Comparison of ENCODE assay signal across 19 cellular contexts in the genomic region with DNA sequence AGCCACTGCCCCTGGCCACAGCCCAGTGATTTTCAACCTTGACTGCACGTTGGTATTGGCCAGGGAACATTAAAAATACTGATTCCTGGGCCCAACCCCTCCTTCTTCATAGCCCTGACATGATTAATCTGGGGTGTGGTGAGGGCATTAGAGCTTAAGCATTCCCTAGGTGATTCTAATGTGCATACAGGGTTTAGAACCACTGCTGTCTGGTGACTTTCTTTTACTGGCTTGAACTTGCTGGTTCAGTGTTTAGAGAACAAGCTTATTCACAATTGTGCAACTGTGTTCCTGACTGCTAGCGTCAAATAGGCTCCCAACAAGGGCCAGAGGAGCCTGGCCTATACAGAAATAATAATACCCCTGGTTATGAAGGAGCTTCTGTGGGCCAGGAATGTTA.
DNase-seq lines count a peak whose midpoint lies in the region; ATAC-seq, FAIRE-seq and TF ChIP-seq lines count a peak whose summit lies in the region.
"Had no signal": no experiment of that assay in that cellular context is flagged by ENCODE, and none has a peak within 500 bp of the region (broad histone marks: within the 10 kb centered on the region; RNA-seq: fewer than 3 reads in every experiment).

No MANE protein-coding gene starts in this region.

- H3K4me3 ChIP-seq in gastroesophageal sphincter = no peak overlapping the region
- H3K4me3 ChIP-seq: HAP-1 had no signal

- DNase-seq in HTR-8/SVneo (ENCODE audit: insufficient read length, low spot score) (no peak), amniotic epithelial cell (ENCODE audit: low read depth) (peak; percentile 50), epithelial cell of prostate (ENCODE audit: low read depth, low spot score) (peak; percentile 52), NCI-H1092 (lab: John Stamatoyannopoulos, UW) (no peak)
- DNase-seq: C1 segment of cervical spinal cord; Calu3; CD4-positive, alpha-beta memory T cell; COR-L47; DMS53; DMS79 treated with DMSO at 0.1 percent for 48 hours; GF-D8; GOT3; HFFc6 had no signal

- H3K36me3 ChIP-seq in gastroesophageal sphincter = no peaks in the 10 kb centered on the region
- H3K36me3 ChIP-seq: HAP-1 had no signal

- peaks cover 0 to 16% (median 0%) of the 10 kb centered on the region in 3 donors for H3K9me3 ChIP-seq in gastroesophageal sphincter
- H3K9me3 ChIP-seq: HAP-1 had no signal

- TF ChIP-seq CTCF in gastroesophageal sphincter (IDR thresholded peaks at IDR 0.05) = no peak

- FAIRE-seq in HTR-8/SVneo (lab: Jason Lieb, UNC) = peak; percentile 80
- FAIRE-seq: GM12891, GM18507, H54 had no signal

- WGBS in gastroesophageal sphincter (ENCODE audit: low coverage in 1 of 2), 2 donors = 67 to 100% methylated on average over 1 of the region's 2 CpGs

- TF ChIP-seq EP300 in gastroesophageal sphincter (IDR thresholded peaks at IDR 0.05) = no peak

- no peak overlapping the region for H3K27ac ChIP-seq in epithelial cell of prostate
- H3K27ac ChIP-seq in gastroesophageal sphincter = no peak overlapping the region

- no peaks in the 10 kb centered on the region for H3K4me1 ChIP-seq in gastroesophageal sphincter

- H3K27me3 ChIP-seq in gastroesophageal sphincter = no peaks in the 10 kb centered on the region

- ATAC-seq in gastroesophageal sphincter (no peak), GM18909 (IDR thresholded peaks at IDR 0.05; ENCODE audit: poor library complexity, unreplicated experiment) (no peak)

- no peak for TF ChIP-seq POLR2A in gastroesophageal sphincter (IDR thresholded peaks at IDR 0.05)

Comparison
In these comparisons a context has a peak if more than half of its experiments do, and no peak if none do; other contexts are left out.
1. DNase-seq: peak in amniotic epithelial cell (single experiment) and epithelial cell of prostate (single experiment); none in HTR-8/SVneo (single experiment) and NCI-H1092 (single experiment).